35 cellular contexts compared by ENCODE assay signal in genomic region chr3:143339451-143339850, GRCh38.
"Had no signal": no experiment of that assay in that cellular context is flagged by ENCODE, and none has a peak within 500 bp of the region (broad histone marks: within the 10 kb centered on the region; RNA-seq: fewer than 3 reads in every experiment).

No MANE protein-coding gene starts in this region.

- H3K27me3 ChIP-seq: adrenal gland, ascending aorta, cardiac muscle cell had no signal

- H3K4me3 Mint-ChIP-seq: activated B cell treated with CpG ODN at 0.5 μM for 24 hours; activated CD4-positive, alpha-beta memory T cell treated with anti-CD3 and anti-CD28 coated beads for 36 hours; activated CD4-positive, alpha-beta T cell treated with anti-CD3 and anti-CD28 coated beads, Interleukin-2, amount 10 ng/mL, durations not matched to agents 24 days and 14 days; activated CD8-positive, alpha-beta T cell treated with anti-CD3 and anti-CD28 coated beads for 36 hours; activated naive CD4-positive, alpha-beta T cell treated with anti-CD3 and anti-CD28 coated beads for 36 hours; activated naive CD8-positive, alpha-beta T cell treated with anti-CD3 and anti-CD28 coated beads for 36 hours; activated T-cell treated with anti-CD3 and anti-CD28 coated beads, Interleukin-2, amount 50 U/mL, for 4 hours; activated T-cell treated with anti-CD3 and anti-CD28 coated beads, Interleukin-2, amount 50 U/mL, for 72 hours; activated T-helper 1 cell treated with anti-CD3 and anti-CD28 coated beads, Interleukin-12 subunit alpha, Interleukin-12 subunit beta, Interleukin-2, Interleukin-4 antibody, amounts not matched to agents 30 ng/mL and 10 ng/mL and 1 ng/mL, durations not matched to agents 14 hours and 24 hours and 36 hours; activated T-helper 17 cell treated with anti-CD3 and anti-CD28 coated beads, Interleukin-2, amount 50 U/mL, for 72 hours; brain; T-helper 1 cell treated with Interleukin-12 subunit alpha and Interleukin-12 subunit beta and Interleukin-4 antibody, amounts not matched to agents 30 μg/mL and 1 μg/mL, for 36 hours; T-helper 2 cell treated with Interferon-gamma antibody and Interleukin-4, amounts not matched to agents 5 μg/mL and 100 μg/mL, for 36 hours had no signal

- H3K27ac Mint-ChIP-seq: activated B cell treated with CpG ODN at 0.5 μM for 24 hours; activated CD4-positive, alpha-beta memory T cell treated with anti-CD3 and anti-CD28 coated beads for 36 hours; activated CD4-positive, alpha-beta T cell treated with anti-CD3 and anti-CD28 coated beads, Interleukin-2, amount 10 ng/mL, durations not matched to agents 24 days and 14 days; activated CD8-positive, alpha-beta T cell treated with anti-CD3 and anti-CD28 coated beads for 36 hours; activated naive CD4-positive, alpha-beta T cell treated with anti-CD3 and anti-CD28 coated beads for 36 hours; activated naive CD4-positive, alpha-beta T cell treated with anti-CD3 and anti-CD28 coated beads, Interleukin-2, amount 50 U/mL, for 72 hours; activated naive CD8-positive, alpha-beta T cell treated with anti-CD3 and anti-CD28 coated beads for 36 hours; activated T-cell treated with anti-CD3 and anti-CD28 coated beads, Interleukin-2, amount 50 U/mL, for 72 hours; activated T-helper 1 cell treated with anti-CD3 and anti-CD28 coated beads, Interleukin-12 subunit alpha, Interleukin-12 subunit beta, Interleukin-2, Interleukin-4 antibody, amounts not matched to agents 30 ng/mL and 10 ng/mL and 1 ng/mL, durations not matched to agents 14 hours and 24 hours and 36 hours; activated T-helper 17 cell treated with anti-CD3 and anti-CD28 coated beads, Interleukin-2, amount 50 U/mL, for 72 hours; brain; T-helper 1 cell treated with Interleukin-12 subunit alpha and Interleukin-12 subunit beta and Interleukin-4 antibody, amounts not matched to agents 30 μg/mL and 1 μg/mL, for 36 hours; T-helper 2 cell treated with Interferon-gamma antibody and Interleukin-4, amounts not matched to agents 5 μg/mL and 100 μg/mL, for 36 hours had no signal

- H3K36me3 Mint-ChIP-seq: activated CD4-positive, alpha-beta memory T cell treated with anti-CD3 and anti-CD28 coated beads for 36 hours; activated naive CD4-positive, alpha-beta T cell treated with anti-CD3 and anti-CD28 coated beads, Interleukin-2, amount 50 U/mL, for 72 hours; activated naive CD8-positive, alpha-beta T cell treated with anti-CD3 and anti-CD28 coated beads for 36 hours; brain had no signal

- H3K4me1 Mint-ChIP-seq: activated B cell treated with CpG ODN at 0.5 μM for 24 hours; activated T-helper 17 cell treated with anti-CD3 and anti-CD28 coated beads, Interleukin-2, amount 50 U/mL, for 72 hours had no signal

- H3K9me3 ChIP-seq: adrenal gland had no signal

- DNase-seq: activated B cell treated with CpG ODN at 0.5 μM for 24 hours; activated CD4-positive, alpha-beta memory T cell treated with anti-CD3 and anti-CD28 coated beads for 36 hours; activated CD4-positive, alpha-beta T cell treated with anti-CD3 and anti-CD28 coated beads for 4 hours; activated CD4-positive, alpha-beta T cell treated with anti-CD3 and anti-CD28 coated beads, Interleukin-2, amount 10 ng/mL, durations not matched to agents 24 days and 14 days; activated CD4-positive, alpha-beta T cell treated with anti-CD3 and anti-CD28 coated beads, Interleukin-2, amount 50 U/mL, for 1 hour; activated CD4-positive, alpha-beta T cell treated with anti-CD3 and anti-CD28 coated beads, Interleukin-2, amount 50 U/mL, for 4 hours; activated CD4-positive, CD25-positive, alpha-beta regulatory T cell treated with anti-CD3 and anti-CD28 coated beads, Interleukin-2, amount 50 U/mL, for 72 hours; activated CD8-positive, alpha-beta memory T cell treated with anti-CD3 and anti-CD28 coated beads, Interleukin-2, amount 50 U/mL, for 4 hours; activated CD8-positive, alpha-beta T cell treated with anti-CD3 and anti-CD28 coated beads for 36 hours; activated effector memory CD4-positive, alpha-beta T cell treated with anti-CD3 and anti-CD28 coated beads, Interleukin-2, amount 50 U/mL, for 16 hours; activated gamma-delta T cell treated with Interleukin-2 at 50 U/mL for 16 hours; activated naive CD4-positive, alpha-beta T cell; activated naive CD4-positive, alpha-beta T cell treated with anti-CD3 and anti-CD28 coated beads for 36 hours; activated naive CD4-positive, alpha-beta T cell treated with anti-CD3 and anti-CD28 coated beads, Interleukin-2, amount 50 U/mL, for 16 hours; activated naive CD8-positive, alpha-beta T cell treated with anti-CD3 and anti-CD28 coated beads for 36 hours; activated T-cell treated with anti-CD3 and anti-CD28 coated beads for 4 hours; activated T-cell treated with anti-CD3 and anti-CD28 coated beads, Interleukin-2, amount 50 U/mL, for 1 hour; activated T-cell treated with anti-CD3 and anti-CD28 coated beads, Interleukin-2, amount 50 U/mL, for 4 hours; activated T-cell treated with anti-CD3 and anti-CD28 coated beads, Interleukin-2, amount 50 U/mL, for 72 hours; adrenal gland; amygdala; anterior cingulate cortex; caudate nucleus; T-helper 1 cell; T-helper 2 cell; T-helper 9 cell had no signal

- H3K36me3 ChIP-seq: adrenal gland, ascending aorta, cardiac muscle cell had no signal

- H3K4me3 ChIP-seq: adrenal gland, ascending aorta, cardiac muscle cell had no signal

- ATAC-seq: activated CD8-positive, alpha-beta T cell treated with anti-CD3 and anti-CD28 coated beads for 36 hours; activated naive CD4-positive, alpha-beta T cell treated with anti-CD3 and anti-CD28 coated beads, Interleukin-2, amount 50 U/mL, for 72 hours; activated T-cell treated with anti-CD3 and anti-CD28 coated beads, Interleukin-2, amount 50 U/mL, for 4 hours; activated T-cell treated with anti-CD3 and anti-CD28 coated beads, Interleukin-2, amount 50 U/mL, for 72 hours; activated T-helper 17 cell treated with anti-CD3 and anti-CD28 coated beads, Interleukin-2, amount 50 U/mL, for 72 hours had no signal

- H3K27me3 Mint-ChIP-seq: activated B cell treated with CpG ODN at 0.5 μM for 24 hours; activated CD4-positive, alpha-beta memory T cell treated with anti-CD3 and anti-CD28 coated beads for 36 hours; activated CD4-positive, alpha-beta T cell treated with anti-CD3 and anti-CD28 coated beads, Interleukin-2, amount 10 ng/mL, durations not matched to agents 24 days and 14 days; activated CD8-positive, alpha-beta T cell treated with anti-CD3 and anti-CD28 coated beads for 36 hours; activated naive CD8-positive, alpha-beta T cell treated with anti-CD3 and anti-CD28 coated beads for 36 hours; activated T-helper 17 cell treated with anti-CD3 and anti-CD28 coated beads, Interleukin-2, amount 50 U/mL, for 72 hours; brain had no signal

- H3K27ac ChIP-seq: adrenal gland, ascending aorta, cardiac muscle cell, VCaP had no signal

- H3K9me3 Mint-ChIP-seq: activated CD4-positive, alpha-beta memory T cell treated with anti-CD3 and anti-CD28 coated beads for 36 hours; activated CD8-positive, alpha-beta T cell treated with anti-CD3 and anti-CD28 coated beads for 36 hours; activated naive CD4-positive, alpha-beta T cell treated with anti-CD3 and anti-CD28 coated beads for 36 hours; activated naive CD4-positive, alpha-beta T cell treated with anti-CD3 and anti-CD28 coated beads, Interleukin-2, amount 50 U/mL, for 72 hours; activated naive CD8-positive, alpha-beta T cell treated with anti-CD3 and anti-CD28 coated beads for 36 hours; activated T-cell treated with anti-CD3 and anti-CD28 coated beads, Interleukin-2, amount 50 U/mL, for 72 hours; activated T-helper 1 cell treated with anti-CD3 and anti-CD28 coated beads, Interleukin-12 subunit alpha, Interleukin-12 subunit beta, Interleukin-2, Interleukin-4 antibody, amounts not matched to agents 30 ng/mL and 10 ng/mL and 1 ng/mL, durations not matched to agents 14 hours and 24 hours and 36 hours; activated T-helper 17 cell treated with anti-CD3 and anti-CD28 coated beads, Interleukin-2, amount 50 U/mL, for 72 hours; T-helper 1 cell treated with Interleukin-12 subunit alpha and Interleukin-12 subunit beta and Interleukin-4 antibody, amounts not matched to agents 30 μg/mL and 1 μg/mL, for 36 hours; T-helper 2 cell treated with Interferon-gamma antibody and Interleukin-4, amounts not matched to agents 5 μg/mL and 100 μg/mL, for 36 hours had no signal

- H3K4me1 ChIP-seq: adrenal gland, ascending aorta had no signal
